Comparison of ENCODE assay signal across 21 cellular contexts in genomic region chr1:232276651-232277050, GRCh38.
DNase-seq lines count a peak whose midpoint lies in the region; ATAC-seq, FAIRE-seq and TF ChIP-seq lines count a peak whose summit lies in the region.
"Had no signal": no experiment of that assay in that cellular context is flagged by ENCODE, and none has a peak within 500 bp of the region (broad histone marks: within the 10 kb centered on the region; RNA-seq: fewer than 3 reads in every experiment).

No MANE protein-coding gene starts in this region.

- no peak for FAIRE-seq in small intestine (lab: Jason Lieb, UNC)
- FAIRE-seq: GM12891, GM18507, H54 had no signal

- H3K9me3 ChIP-seq in Peyer's patch (no peaks in the 10 kb centered on the region), esophagus muscularis mucosa (no peaks in the 10 kb centered on the region), mucosa of descending colon (no peaks in the 10 kb centered on the region), small intestine (ENCODE audit: control insufficient read depth, low read depth) (no peaks in the 10 kb centered on the region)
- no peaks in the 10 kb centered on the region for H3K9me3 ChIP-seq in effector memory CD4-positive, alpha-beta T cell (ENCODE audit: control insufficient read depth, low read length)
- H3K9me3 ChIP-seq: HAP-1 had no signal

- H3K36me3 Mint-ChIP-seq in activated T-cell treated with anti-CD3 and anti-CD28 coated beads, Interleukin-2, amount 50 U/mL, for 72 hours (ENCODE audit: insufficient read depth in 2 of 2), result no peaks in the 10 kb centered on the region
- H3K36me3 Mint-ChIP-seq: CD4-positive, alpha-beta memory T cell had no signal

- no peaks in the 10 kb centered on the region for H3K36me3 ChIP-seq in Peyer's patch
- H3K36me3 ChIP-seq in esophagus muscularis mucosa, result no peaks in the 10 kb centered on the region
- no peaks in the 10 kb centered on the region for H3K36me3 ChIP-seq in mucosa of descending colon (ENCODE audit: low read depth)
- H3K36me3 ChIP-seq in small intestine (ENCODE audit: control insufficient read depth in 2 of 2, insufficient read depth in 2 of 2, low read length in 2 of 2), result no peaks in the 10 kb centered on the region
- no peaks in the 10 kb centered on the region for H3K36me3 ChIP-seq in effector memory CD4-positive, alpha-beta T cell (ENCODE audit: control insufficient read depth, insufficient read depth, low read length)
- H3K36me3 ChIP-seq: HAP-1 had no signal

- H3K4me3 ChIP-seq in Peyer's patch, result peak overlapping the region in 3 of 4 donors; percentile 3 to 52 (median 32)
- H3K4me3 ChIP-seq in esophagus muscularis mucosa, result no peak overlapping the region
- H3K4me3 ChIP-seq in mucosa of descending colon, result no peak overlapping the region
- peak overlapping the region in 1 of 2 donors; percentile 14 for H3K4me3 ChIP-seq in small intestine (ENCODE audit: low read depth in 1 of 2, low read length in 2 of 2)
- H3K4me3 ChIP-seq in effector memory CD4-positive, alpha-beta T cell (ENCODE audit: insufficient read depth, low read depth, low read length, poor library complexity, severe bottlenecking), result no peak overlapping the region
- H3K4me3 ChIP-seq: HAP-1 had no signal

- H3K27me3 ChIP-seq in Peyer's patch, result no peaks in the 10 kb centered on the region
- H3K27me3 ChIP-seq in esophagus muscularis mucosa, result no peaks in the 10 kb centered on the region
- H3K27me3 ChIP-seq in small intestine (ENCODE audit: control insufficient read depth in 2 of 2, insufficient read depth in 2 of 2, low read length in 2 of 2), result no peaks in the 10 kb centered on the region
- no peaks in the 10 kb centered on the region for H3K27me3 ChIP-seq in effector memory CD4-positive, alpha-beta T cell (replicated peaks; ENCODE audit: control insufficient read depth, insufficient read depth, low read length, poor library complexity, severe bottlenecking)

- TF ChIP-seq EP300 in esophagus muscularis mucosa (IDR thresholded peaks at IDR 0.05), result no peak

- peak; percentile 77 for ATAC-seq in mucosa of descending colon
- ATAC-seq in activated T-cell treated with anti-CD3 and anti-CD28 coated beads, Interleukin-2, amount 50 U/mL, for 72 hours (replicated peaks in 1 of 2), result no peak

- H3K27ac ChIP-seq in Peyer's patch (peak overlapping the region in 3 of 4 donors; percentile 62 to 84 (median 77)), esophagus muscularis mucosa (replicated peaks in 1 of 4) (no peak overlapping the region), small intestine (ENCODE audit: low read depth in 1 of 2, low read length in 1 of 2) (peak overlapping the region in 1 of 2 donors; percentile 30)
- H3K27ac ChIP-seq in effector memory CD4-positive, alpha-beta T cell (ENCODE audit: insufficient read depth, low read length, poor library complexity, severe bottlenecking), result no peak overlapping the region

- peak in 2 of 3 donors; percentile 63 to 82 for DNase-seq in Peyer's patch
- DNase-seq in esophagus muscularis mucosa (ENCODE audit: extremely low spot score), result peak; percentile 34
- no peak for DNase-seq in mucosa of descending colon
- peak; percentile 94 for DNase-seq in small intestine
- DNase-seq in activated T-cell treated with anti-CD3 and anti-CD28 coated beads, Interleukin-2, amount 50 U/mL, for 72 hours, result no peak
- no peak for DNase-seq in effector memory CD4-positive, alpha-beta T cell
- DNase-seq in activated T-cell treated with anti-CD3 and anti-CD28 coated beads, Interleukin-2, amount 50 U/mL, for 48 hours, result no peak
- DNase-seq: 8988T; C1 segment of cervical spinal cord; Calu3; CD4-positive, alpha-beta memory T cell; COR-L47; DMS53; DMS79 treated with DMSO at 0.1 percent for 48 hours; GF-D8; GOT3; HFFc6 had no signal

- intact Hi-C loops in esophagus muscularis mucosa (cut with DNase I), result no loop called here
- intact Hi-C loops in mucosa of descending colon (cut with DNase I, micrococcal nuclease), result no loop called here

- TF ChIP-seq POLR2A in Peyer's patch (IDR thresholded peaks at IDR 0.05) (peak; percentile 62 to 87), esophagus muscularis mucosa (IDR thresholded peaks at IDR 0.05; ENCODE audit: low read depth) (no peak)

- no peaks in the 10 kb centered on the region for H3K9me3 Mint-ChIP-seq in activated T-cell treated with anti-CD3 and anti-CD28 coated beads, Interleukin-2, amount 50 U/mL, for 72 hours
- H3K9me3 Mint-ChIP-seq: CD4-positive, alpha-beta memory T cell had no signal

- H3K4me1 Mint-ChIP-seq in activated T-cell treated with anti-CD3 and anti-CD28 coated beads, Interleukin-2, amount 50 U/mL, for 72 hours (ENCODE audit: low read depth), result no peaks in the 10 kb centered on the region
- H3K4me1 Mint-ChIP-seq: CD4-positive, alpha-beta memory T cell had no signal

- TF ChIP-seq CTCF in Peyer's patch (IDR thresholded peaks at IDR 0.05) (no peak), esophagus muscularis mucosa (IDR thresholded peaks at IDR 0.05) (no peak), mucosa of descending colon (IDR thresholded peaks at IDR 0.05) (no peak)

- no peak overlapping the region for H3K4me3 Mint-ChIP-seq in activated T-cell treated with anti-CD3 and anti-CD28 coated beads, Interleukin-2, amount 50 U/mL, for 72 hours
- H3K4me3 Mint-ChIP-seq: CD4-positive, alpha-beta memory T cell; HFFc6 had no signal

- H3K27ac Mint-ChIP-seq in activated T-cell treated with anti-CD3 and anti-CD28 coated beads, Interleukin-2, amount 50 U/mL, for 72 hours, result no peak overlapping the region
- H3K27ac Mint-ChIP-seq: CD4-positive, alpha-beta memory T cell; HFFc6 had no signal

- no peaks in the 10 kb centered on the region for H3K4me1 ChIP-seq in Peyer's patch
- peaks cover 0 to 10% (median 2%) of the 10 kb centered on the region in 4 donors for H3K4me1 ChIP-seq in esophagus muscularis mucosa
- H3K4me1 ChIP-seq in mucosa of descending colon (ENCODE audit: low read depth), result no peaks in the 10 kb centered on the region
- H3K4me1 ChIP-seq in small intestine (ENCODE audit: control insufficient read depth in 2 of 2, insufficient read depth in 1 of 2, low read depth in 1 of 2, low read length in 1 of 2), result peaks cover 0 to 2% of the 10 kb centered on the region in 2 donors
- no peaks in the 10 kb centered on the region for H3K4me1 ChIP-seq in effector memory CD4-positive, alpha-beta T cell (ENCODE audit: control insufficient read depth, insufficient read depth, low read length, poor library complexity, severe bottlenecking)
- H3K4me1 ChIP-seq: HAP-1 had no signal

- 82% methylated on average over 1 of the region's 1 CpG for WGBS in esophagus muscularis mucosa
- 24 to 60% (median 59%) methylated on average over 1 of the region's 1 CpG for WGBS in small intestine, 3 donors

- peaks cover 13% of the 10 kb centered on the region for H3K27me3 Mint-ChIP-seq in activated T-cell treated with anti-CD3 and anti-CD28 coated beads, Interleukin-2, amount 50 U/mL, for 72 hours (ENCODE audit: low read depth)

Comparison
In these comparisons a context has a peak if more than half of its experiments do, and no peak if none do; other contexts are left out.
1. DNase-seq: peak in Peyer's patch (2 of 3), esophagus muscularis mucosa (single experiment) and small intestine (single experiment); none in mucosa of descending colon (0 of 3), activated T-cell treated with anti-CD3 and anti-CD28 coated beads, Interleukin-2, amount 50 U/mL, for 72 hours (0 of 2), effector memory CD4-positive, alpha-beta T cell (0 of 3) and activated T-cell treated with anti-CD3 and anti-CD28 coated beads, Interleukin-2, amount 50 U/mL, for 48 hours (0 of 2).
2. H3K27ac ChIP-seq: peak in Peyer's patch (3 of 4); none in esophagus muscularis mucosa (0 of 4) and effector memory CD4-positive, alpha-beta T cell (single experiment).
3. H3K4me3 ChIP-seq: peak in Peyer's patch (3 of 4); none in esophagus muscularis mucosa (0 of 4), mucosa of descending colon (single experiment) and effector memory CD4-positive, alpha-beta T cell (single experiment).